Comparison of ENCODE assay signal across 10 cellular contexts in genomic region chr10:31595992-31596391, GRCh38.
"Had no signal": no experiment of that assay in that cellular context is flagged by ENCODE, and none has a peak within 500 bp of the region (broad histone marks: within the 10 kb centered on the region; RNA-seq: fewer than 3 reads in every experiment).

No MANE protein-coding gene starts in this region.

- ATAC-seq: GM23338, HCT116 had no signal

- H3K4me3 ChIP-seq: GM23338, HAP-1 had no signal

- H3K4me3 Mint-ChIP-seq: GM23338, HFFc6 had no signal

- H2AFZ ChIP-seq: GM23338 had no signal

- H3K9me3 ChIP-seq: HAP-1 had no signal

- H3K4me2 ChIP-seq: GM23338, KMS-11 had no signal

- H3K27ac Mint-ChIP-seq: GM23338, HFFc6 had no signal

- H3K4me1 ChIP-seq: HAP-1 had no signal

- FAIRE-seq: H1, H54, HTR-8/SVneo had no signal

- H3K27ac ChIP-seq: KMS-11 had no signal

- DNase-seq: HFFc6, Karpas-422, KBM-7 had no signal

- H3K9ac ChIP-seq: KMS-11 had no signal

- H3K36me3 ChIP-seq: HAP-1 had no signal
